Comparison of ENCODE assay signal across 31 cellular contexts in genomic region chr5:123351315-123351714, GRCh38.
"Had no signal": no experiment of that assay in that cellular context is flagged by ENCODE, and none has a peak within 500 bp of the region (broad histone marks: within the 10 kb centered on the region; RNA-seq: fewer than 3 reads in every experiment).

No MANE protein-coding gene starts in this region.

- H3K4me3 Mint-ChIP-seq: activated CD4-positive, alpha-beta memory T cell treated with anti-CD3 and anti-CD28 coated beads, Interleukin-2, amount 10 ng/mL, durations not matched to agents 7 days and 5 days; activated CD4-positive, alpha-beta T cell treated with anti-CD3 and anti-CD28 coated beads, Interleukin-2, amount 10 ng/mL, durations not matched to agents 7 days and 5 days; activated naive CD4-positive, alpha-beta T cell treated with anti-CD3 and anti-CD28 coated beads for 36 hours; activated naive CD8-positive, alpha-beta T cell treated with anti-CD3 and anti-CD28 coated beads, Interleukin-2, amount 10 ng/mL, durations not matched to agents 7 days and 5 days; activated T-cell treated with anti-CD3 and anti-CD28 coated beads, Interleukin-2, amount 50 U/mL, for 4 hours; activated T-helper 1 cell treated with anti-CD3 and anti-CD28 coated beads, Interleukin-12 subunit alpha, Interleukin-12 subunit beta, Interleukin-2, Interleukin-4 antibody, amounts not matched to agents 30 ng/mL and 10 ng/mL and 1 ng/mL, durations not matched to agents 14 hours and 24 hours and 36 hours; brain; dendritic cell treated with granulocyte-macrophage colony-stimulating factor and Interleukin-4, amounts not matched to agents 40 ng/mL and 50 ng/mL, for 4 days; endodermal cell had no signal

- DNase-seq: activated CD4-positive, alpha-beta memory T cell treated with anti-CD3 and anti-CD28 coated beads, Interleukin-2, amount 10 ng/mL, durations not matched to agents 7 days and 5 days; activated CD4-positive, alpha-beta T cell treated with anti-CD3 and anti-CD28 coated beads for 1 hour; activated CD4-positive, alpha-beta T cell treated with anti-CD3 and anti-CD28 coated beads for 4 hours; activated CD4-positive, alpha-beta T cell treated with anti-CD3 and anti-CD28 coated beads, Interleukin-2, amount 10 ng/mL, durations not matched to agents 7 days and 5 days; activated CD4-positive, alpha-beta T cell treated with anti-CD3 and anti-CD28 coated beads, Interleukin-2, amount 50 U/mL, for 4 hours; activated CD4-positive, CD25-positive, alpha-beta regulatory T cell; activated CD8-positive, alpha-beta memory T cell treated with anti-CD3 and anti-CD28 coated beads, Interleukin-2, amount 50 U/mL, for 48 hours; activated effector memory CD4-positive, alpha-beta T cell treated with anti-CD3 and anti-CD28 coated beads, Interleukin-2, amount 50 U/mL, for 16 hours; activated naive CD4-positive, alpha-beta T cell treated with anti-CD3 and anti-CD28 coated beads for 36 hours; activated naive CD8-positive, alpha-beta T cell treated with anti-CD3 and anti-CD28 coated beads, Interleukin-2, amount 10 ng/mL, durations not matched to agents 7 days and 5 days; activated T-cell treated with anti-CD3 and anti-CD28 coated beads, Interleukin-2, amount 50 U/mL, for 4 hours; central memory CD4-positive, alpha-beta T cell; cerebellar nuclear complex; dorsolateral prefrontal cortex; effector memory CD4-positive, alpha-beta T cell; endodermal cell; erythroblast; foreskin keratinocyte; gastrocnemius medialis; heart right ventricle; T-helper 2 cell had no signal

- ATAC-seq: activated T-cell treated with anti-CD3 and anti-CD28 coated beads, Interleukin-2, amount 50 U/mL, for 4 hours; foreskin keratinocyte; gastrocnemius medialis; heart right ventricle had no signal

- H3K36me3 ChIP-seq: ascending aorta, breast epithelium, cardiac muscle cell had no signal

- H3K27ac Mint-ChIP-seq: activated CD4-positive, alpha-beta memory T cell treated with anti-CD3 and anti-CD28 coated beads, Interleukin-2, amount 10 ng/mL, durations not matched to agents 7 days and 5 days; activated CD4-positive, alpha-beta T cell treated with anti-CD3 and anti-CD28 coated beads, Interleukin-2, amount 10 ng/mL, durations not matched to agents 7 days and 5 days; activated naive CD4-positive, alpha-beta T cell treated with anti-CD3 and anti-CD28 coated beads for 36 hours; activated naive CD8-positive, alpha-beta T cell treated with anti-CD3 and anti-CD28 coated beads, Interleukin-2, amount 10 ng/mL, durations not matched to agents 7 days and 5 days; activated T-helper 1 cell treated with anti-CD3 and anti-CD28 coated beads, Interleukin-12 subunit alpha, Interleukin-12 subunit beta, Interleukin-2, Interleukin-4 antibody, amounts not matched to agents 30 ng/mL and 10 ng/mL and 1 ng/mL, durations not matched to agents 14 hours and 24 hours and 36 hours; activated T-helper 2 cell treated with anti-CD3 and anti-CD28 coated beads, Interferon-gamma antibody, Interleukin-2, Interleukin-4, amounts not matched to agents 10 μg/mL and 5 μg/mL and 100 μg/mL, durations not matched to agents 14 hours and 24 hours and 36 hours; brain; dendritic cell treated with granulocyte-macrophage colony-stimulating factor and Interleukin-4, amounts not matched to agents 40 ng/mL and 50 ng/mL, for 4 days; endodermal cell had no signal

- H3K4me1 ChIP-seq: breast epithelium, esophagus muscularis mucosa, foreskin keratinocyte, gastrocnemius medialis, heart right ventricle had no signal

- H3K27me3 Mint-ChIP-seq: activated CD4-positive, alpha-beta memory T cell treated with anti-CD3 and anti-CD28 coated beads, Interleukin-2, amount 10 ng/mL, durations not matched to agents 7 days and 5 days; activated CD4-positive, alpha-beta T cell treated with anti-CD3 and anti-CD28 coated beads, Interleukin-2, amount 10 ng/mL, durations not matched to agents 7 days and 5 days; activated naive CD8-positive, alpha-beta T cell treated with anti-CD3 and anti-CD28 coated beads, Interleukin-2, amount 10 ng/mL, durations not matched to agents 7 days and 5 days; brain; dendritic cell treated with granulocyte-macrophage colony-stimulating factor and Interleukin-4, amounts not matched to agents 40 ng/mL and 50 ng/mL, for 4 days had no signal

- H3K27ac ChIP-seq: ascending aorta, breast epithelium, cardiac muscle cell, coronary artery, dorsolateral prefrontal cortex, esophagus muscularis mucosa, foreskin keratinocyte, gastrocnemius medialis, heart right ventricle, hepatocyte had no signal

- H3K27me3 ChIP-seq: ascending aorta, breast epithelium, cardiac muscle cell, dorsolateral prefrontal cortex, esophagus muscularis mucosa, foreskin keratinocyte, gastrocnemius medialis, heart right ventricle, hepatocyte had no signal

- H3K9me3 Mint-ChIP-seq: activated T-cell treated with anti-CD3 and anti-CD28 coated beads, Interleukin-2, amount 50 U/mL, for 4 hours had no signal

- H3K4me3 ChIP-seq: ascending aorta, breast epithelium, cardiac muscle cell, coronary artery, dorsolateral prefrontal cortex, esophagus muscularis mucosa, gastrocnemius medialis, heart right ventricle, hepatocyte had no signal

- H3K4me1 Mint-ChIP-seq: activated CD4-positive, alpha-beta memory T cell treated with anti-CD3 and anti-CD28 coated beads, Interleukin-2, amount 10 ng/mL, durations not matched to agents 7 days and 5 days; activated CD4-positive, alpha-beta T cell treated with anti-CD3 and anti-CD28 coated beads, Interleukin-2, amount 10 ng/mL, durations not matched to agents 7 days and 5 days; activated naive CD8-positive, alpha-beta T cell treated with anti-CD3 and anti-CD28 coated beads, Interleukin-2, amount 10 ng/mL, durations not matched to agents 7 days and 5 days; brain; endodermal cell had no signal

- H3K9me3 ChIP-seq: ascending aorta, breast epithelium, esophagus muscularis mucosa, gastrocnemius medialis had no signal
